8 cellular contexts compared by ENCODE assay signal in genomic region chr1:26697978-26698849, GRCh38. TPM values are rescaled to one million over a fixed set of nuclear protein-coding genes. Genes with fewer than 3 reads are reported as not detected.
DNase-seq lines count a peak whose midpoint lies in the region; ATAC-seq and FAIRE-seq lines count a peak whose summit lies in the region.

No MANE protein-coding gene starts in this region.

- H3K27me3 Mint-ChIP-seq in activated CD4-positive, alpha-beta memory T cell treated with anti-CD3 and anti-CD28 coated beads for 36 hours = no peaks in the 10 kb centered on the region

- no peaks in the 10 kb centered on the region for H3K36me3 ChIP-seq in esophagus (ENCODE audit: control insufficient read depth in 2 of 2, insufficient read depth in 2 of 2, low read length in 1 of 2)

- H3K4me1 Mint-ChIP-seq in activated CD4-positive, alpha-beta memory T cell treated with anti-CD3 and anti-CD28 coated beads for 36 hours (ENCODE audit: low read depth) = peaks cover 17% of the 10 kb centered on the region

- peak; percentile 95 for DNase-seq in DMS 273 (lab: John Stamatoyannopoulos, UW; ENCODE audit: unreplicated experiment)
- peak; percentile 45 for DNase-seq in HK-2 (ENCODE audit: unreplicated experiment)
- DNase-seq in NCI-H526 treated with DMSO at 0.1 percent for 48 hours (lab: John Stamatoyannopoulos, UW) = peak; percentile 83
- DNase-seq in activated CD4-positive, alpha-beta memory T cell treated with anti-CD3 and anti-CD28 coated beads for 36 hours = peak; percentile 42
- DNase-seq in mucosa of gallbladder (ENCODE audit: low spot score) = peak; percentile 59
- DNase-seq in urothelium cell line (ENCODE audit: low spot score) = peak; percentile 84

- no peaks in the 10 kb centered on the region for H3K9me3 ChIP-seq in esophagus (ENCODE audit: control insufficient read depth in 2 of 2, insufficient read depth in 1 of 2, low read depth in 1 of 2, low read length in 1 of 2)

- peak overlapping the region; percentile 98 to 99 for H3K27ac ChIP-seq in esophagus (ENCODE audit: low read depth in 2 of 2, low read length in 1 of 2)

- H3K9me3 Mint-ChIP-seq in activated CD4-positive, alpha-beta memory T cell treated with anti-CD3 and anti-CD28 coated beads for 36 hours = no peaks in the 10 kb centered on the region

- intact Hi-C loops in activated CD4-positive, alpha-beta memory T cell treated with anti-CD3 and anti-CD28 coated beads for 36 hours (cut with micrococcal nuclease) = loop anchor here (1.0 to 10.0 kb wide), 5 partner anchors 46 to 413 kb away; partner anchors contain the start of genes SFN and SH3BGRL3

- peak overlapping the region; percentile 67 to 94 for H3K4me3 ChIP-seq in esophagus (ENCODE audit: low read depth in 1 of 2, low read length in 2 of 2)

- peak; percentile 80 for FAIRE-seq in urothelium cell line (lab: Jason Lieb, UNC)

- H3K4me3 Mint-ChIP-seq in activated CD4-positive, alpha-beta memory T cell treated with anti-CD3 and anti-CD28 coated beads for 36 hours = no peak overlapping the region

- H3K36me3 Mint-ChIP-seq in activated CD4-positive, alpha-beta memory T cell treated with anti-CD3 and anti-CD28 coated beads for 36 hours = peaks cover 5% of the 10 kb centered on the region

- POLR2A ChIA-PET in activated CD4-positive, alpha-beta memory T cell treated with anti-CD3 and anti-CD28 coated beads for 36 hours (lab: Charles Lee) = interaction anchor here (0.8 to 10.4 kb wide), 17 partner anchors 20 to 456 kb away, joined by 3 to 177 read pairs (median 5); partner anchors contain the start of genes GPATCH3, PIGV and SLC9A1

- ATAC-seq in HG02840 (IDR thresholded peaks at IDR 0.05; ENCODE audit: low FRiP score, unreplicated experiment) = no peak

- WGBS in esophagus, 2 donors = 1% methylated on average over 8 of the region's 8 CpGs

- no peak overlapping the region for H3K27ac Mint-ChIP-seq in activated CD4-positive, alpha-beta memory T cell treated with anti-CD3 and anti-CD28 coated beads for 36 hours

- CTCF ChIA-PET in activated CD4-positive, alpha-beta memory T cell treated with anti-CD3 and anti-CD28 coated beads for 36 hours (lab: Charles Lee) = interaction anchor here (0.5 to 9.7 kb wide), 12 partner anchors 21 to 135 kb away, joined by 3 to 113 read pairs (median 3); partner anchors contain the start of gene PIGV

- H3K4me1 ChIP-seq in esophagus (ENCODE audit: control insufficient read depth in 2 of 2, insufficient read depth in 2 of 2, low read length in 1 of 2) = peaks cover 3 to 10% of the 10 kb centered on the region in 2 donors

- no peaks in the 10 kb centered on the region for H3K27me3 ChIP-seq in esophagus (ENCODE audit: control insufficient read depth in 1 of 2, insufficient read depth in 2 of 2, low read length in 2 of 2)

RNA-seq across cellular contexts. Expression of gene ARID1A, which starts 2.4 kb away (rescaled TPM):
- 10 to 100 TPM; 64.3 to 67.8 TPM for total RNA-seq in activated CD4-positive, alpha-beta memory T cell treated with anti-CD3 and anti-CD28 coated beads for 36 hours
- polyA plus RNA-seq in esophagus = 10 to 100 TPM; 15.9 to 17.8 TPM
- 83.6 TPM for total RNA-seq in mucosa of gallbladder

Comparison
In these comparisons a context has a peak if more than half of its experiments do, and no peak if none do; other contexts are left out.
1. DNase-seq: peak in every context shown above with its lines; median percentile 95 in DMS 273; 84 in urothelium cell line; 83 in NCI-H526 treated with DMSO at 0.1 percent for 48 hours; 59 in mucosa of gallbladder; 45 in HK-2; 42 in activated CD4-positive, alpha-beta memory T cell treated with anti-CD3 and anti-CD28 coated beads for 36 hours.